Comparison of ENCODE assay signal across 20 cellular contexts in the genomic region with DNA sequence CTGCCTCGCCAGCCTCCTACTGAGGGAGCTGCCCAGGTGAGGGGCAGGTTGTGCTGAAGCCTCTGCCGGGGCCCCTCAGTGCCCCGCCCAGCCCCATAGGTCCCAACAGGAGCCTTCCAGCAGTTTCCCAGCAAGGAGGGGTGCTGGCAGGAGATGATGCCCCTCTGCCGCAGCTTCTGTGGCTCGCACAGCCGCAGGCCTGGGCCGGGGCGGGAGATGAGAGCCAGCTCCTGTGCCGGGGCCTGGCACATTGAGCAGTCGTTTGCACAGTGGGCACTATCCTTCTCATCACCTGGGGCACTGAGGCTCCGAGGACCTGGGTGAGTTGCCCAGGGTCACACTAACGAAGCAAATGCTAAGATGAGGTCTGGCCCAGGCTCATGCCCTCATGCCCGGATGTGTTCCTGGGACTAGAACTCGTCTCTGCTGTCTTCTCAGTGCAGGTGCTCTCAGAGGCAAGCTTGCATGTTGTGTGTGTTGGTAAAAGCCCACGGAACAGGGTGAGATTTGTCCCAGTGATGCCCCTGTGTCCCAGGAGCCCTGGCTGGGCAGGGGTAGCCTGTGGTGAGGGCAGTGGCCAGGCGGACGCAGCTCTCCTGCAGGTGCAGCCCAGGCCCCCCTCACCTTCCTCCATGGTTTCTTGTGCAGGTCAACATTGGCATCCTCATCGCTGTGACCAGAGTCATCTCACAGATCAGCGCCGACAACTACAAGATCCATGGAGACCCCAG.
"Had no signal": no experiment of that assay in that cellular context is flagged by ENCODE, and none has a peak within 500 bp of the region (broad histone marks: within the 10 kb centered on the region; RNA-seq: fewer than 3 reads in every experiment).

No MANE protein-coding gene starts in this region.

- H3K4me1 ChIP-seq: body of pancreas had no signal

- H3K9me3 ChIP-seq: body of pancreas, gastrocnemius medialis, SK-N-SH, suprapubic skin, upper lobe of right lung had no signal

- H3K27ac Mint-ChIP-seq: activated naive CD8-positive, alpha-beta T cell treated with anti-CD3 and anti-CD28 coated beads, Interleukin-2, amount 10 ng/mL, durations not matched to agents 7 days and 5 days; stimulated activated naive CD8-positive, alpha-beta T cell treated with anti-CD3 and anti-CD28 coated beads, Interleukin-15, Interleukin-2, amounts not matched to agents 100 ng/mL and 50 ng/mL, for 24 hours; T-cell had no signal

- H3K36me3 Mint-ChIP-seq: activated naive CD8-positive, alpha-beta T cell treated with anti-CD3 and anti-CD28 coated beads, Interleukin-2, amount 10 ng/mL, durations not matched to agents 7 days and 5 days; naive thymus-derived CD8-positive, alpha-beta T cell; T-cell had no signal

- H3K36me3 ChIP-seq: gastrocnemius medialis, suprapubic skin, upper lobe of right lung had no signal

- H3K27me3 Mint-ChIP-seq: activated naive CD8-positive, alpha-beta T cell treated with anti-CD3 and anti-CD28 coated beads, Interleukin-2, amount 10 ng/mL, durations not matched to agents 7 days and 5 days; naive thymus-derived CD8-positive, alpha-beta T cell; stimulated activated naive CD8-positive, alpha-beta T cell treated with anti-CD3 and anti-CD28 coated beads, Interleukin-15, Interleukin-2, amounts not matched to agents 100 ng/mL and 50 ng/mL, for 24 hours; T-cell had no signal

- ATAC-seq: activated CD4-positive, CD25-positive, alpha-beta regulatory T cell treated with anti-CD3 and anti-CD28 coated beads, Interleukin-2, amount 50 U/mL, for 24 hours had no signal

- H3K4me2 ChIP-seq: SK-N-SH had no signal

- H3K27me3 ChIP-seq: body of pancreas, gastrocnemius medialis, suprapubic skin, upper lobe of right lung had no signal

- H3K9ac ChIP-seq: SK-N-SH had no signal

- FAIRE-seq: keratinocyte had no signal

- H3K27ac ChIP-seq: body of pancreas, gastrocnemius medialis, suprapubic skin, upper lobe of right lung had no signal

- H3K4me3 ChIP-seq: body of pancreas, gastrocnemius medialis, skin epidermis, suprapubic skin, upper lobe of right lung had no signal

- H3K4me3 Mint-ChIP-seq: activated naive CD8-positive, alpha-beta T cell treated with anti-CD3 and anti-CD28 coated beads, Interleukin-2, amount 10 ng/mL, durations not matched to agents 7 days and 5 days; naive thymus-derived CD8-positive, alpha-beta T cell; stimulated activated naive CD8-positive, alpha-beta T cell treated with anti-CD3 and anti-CD28 coated beads, Interleukin-15, Interleukin-2, amounts not matched to agents 100 ng/mL and 50 ng/mL, for 24 hours; T-cell had no signal

- H3K9me2 ChIP-seq: SK-N-SH had no signal

- DNase-seq: activated naive CD4-positive, alpha-beta T cell; activated naive CD8-positive, alpha-beta T cell treated with anti-CD3 and anti-CD28 coated beads, Interleukin-2, amount 10 ng/mL, durations not matched to agents 7 days and 5 days; amygdala; body of pancreas; caudate nucleus; erythroblast; gastrocnemius medialis; mesenchymal stem cell; SHP77 treated with DMSO at 0.1 percent for 48 hours; SK-N-SH; stimulated activated CD4-positive, alpha-beta T cell treated with anti-CD3 and anti-CD28 coated beads, Interleukin-15, amount 100 ng/mL, for 24 hours; stimulated activated CD4-positive, alpha-beta T cell treated with anti-CD3 and anti-CD28 coated beads, Interleukin-2, amount 100 ng/mL, for 48 hours; T-cell; upper lobe of right lung had no signal

- H3K4me1 Mint-ChIP-seq: activated naive CD8-positive, alpha-beta T cell treated with anti-CD3 and anti-CD28 coated beads, Interleukin-2, amount 10 ng/mL, durations not matched to agents 7 days and 5 days; naive thymus-derived CD8-positive, alpha-beta T cell had no signal

- H3K9me3 Mint-ChIP-seq: naive thymus-derived CD8-positive, alpha-beta T cell; stimulated activated naive CD8-positive, alpha-beta T cell treated with anti-CD3 and anti-CD28 coated beads, Interleukin-15, Interleukin-2, amounts not matched to agents 100 ng/mL and 50 ng/mL, for 24 hours; T-cell had no signal
